ENCODE assay signal across 21 cellular contexts in genomic region chr19:54967611-54968010, GRCh38. TPM values are rescaled to one million over a fixed set of nuclear protein-coding genes. Genes with fewer than 3 reads are reported as not detected.
DNase-seq lines count a peak whose midpoint lies in the region; ATAC-seq and TF ChIP-seq lines count a peak whose summit lies in the region.
"Had no signal": no experiment of that assay in that cellular context is flagged by ENCODE, and none has a peak within 500 bp of the region (broad histone marks: within the 10 kb centered on the region; RNA-seq: fewer than 3 reads in every experiment).

No MANE protein-coding gene starts in this region.

- DNase-seq in activated CD4-positive, alpha-beta T cell treated with anti-CD3 and anti-CD28 coated beads, Interleukin-2, amount 10 ng/mL, durations not matched to agents 7 days and 5 days = no peak
- no peak for DNase-seq in activated CD4-positive, alpha-beta T cell treated with anti-CD3 and anti-CD28 coated beads for 1 hour
- no peak for DNase-seq in activated T-helper 1 cell treated with anti-CD3 and anti-CD28 coated beads, Interleukin-12 subunit alpha, Interleukin-12 subunit beta, Interleukin-2, Interleukin-4 antibody, amounts not matched to agents 30 ng/mL and 10 ng/mL and 1 ng/mL, durations not matched to agents 14 hours and 24 hours and 36 hours (ENCODE audit: low spot score)
- DNase-seq in nephron progenitor cell (no peak), DMS 273 treated with DMSO at 0.1 percent for 48 hours (lab: John Stamatoyannopoulos, UW) (no peak)
- DNase-seq: amniotic stem cell; caudate nucleus; esophagus squamous epithelium; H7; NCI-H1417 treated with DMSO at 0.1 percent for 48 hours; NCI-H774; sigmoid colon; stimulated activated naive CD8-positive, alpha-beta T cell treated with anti-CD3 and anti-CD28 coated beads, Interleukin-15, amount 100 ng/mL, for 72 hours; upper lobe of right lung had no signal

- TF ChIP-seq CTCF in nephron progenitor cell (IDR thresholded peaks at IDR 0.05) = no peak

- intact Hi-C loops in activated T-helper 1 cell treated with anti-CD3 and anti-CD28 coated beads, Interleukin-12 subunit alpha, Interleukin-12 subunit beta, Interleukin-2, Interleukin-4 antibody, amounts not matched to agents 30 ng/mL and 10 ng/mL and 1 ng/mL, durations not matched to agents 14 hours and 24 hours and 36 hours (cut with micrococcal nuclease) = no loop called here

- H3K36me3 Mint-ChIP-seq in activated CD4-positive, alpha-beta T cell treated with anti-CD3 and anti-CD28 coated beads, Interleukin-2, amount 10 ng/mL, durations not matched to agents 7 days and 5 days (ENCODE audit: low read depth) = peaks cover 6% of the 10 kb centered on the region
- H3K36me3 Mint-ChIP-seq in IgD-negative memory B cell (peaks cover 2% of the 10 kb centered on the region), nephron progenitor cell (ENCODE audit: low read depth) (peaks cover 18% of the 10 kb centered on the region)
- H3K36me3 Mint-ChIP-seq in activated T-helper 1 cell treated with anti-CD3 and anti-CD28 coated beads, Interleukin-12 subunit alpha, Interleukin-12 subunit beta, Interleukin-2, Interleukin-4 antibody, amounts not matched to agents 30 ng/mL and 10 ng/mL and 1 ng/mL, durations not matched to agents 14 hours and 24 hours and 36 hours (ENCODE audit: low read depth) = peaks cover 7% of the 10 kb centered on the region

- peaks cover 7% of the 10 kb centered on the region for H3K4me1 Mint-ChIP-seq in activated CD4-positive, alpha-beta T cell treated with anti-CD3 and anti-CD28 coated beads, Interleukin-2, amount 10 ng/mL, durations not matched to agents 7 days and 5 days
- H3K4me1 Mint-ChIP-seq in IgD-negative memory B cell (peaks cover 0 to 5% (median 3%) of the 10 kb centered on the region in 3 donors), nephron progenitor cell (no peaks in the 10 kb centered on the region)
- H3K4me1 Mint-ChIP-seq in activated T-helper 1 cell treated with anti-CD3 and anti-CD28 coated beads, Interleukin-12 subunit alpha, Interleukin-12 subunit beta, Interleukin-2, Interleukin-4 antibody, amounts not matched to agents 30 ng/mL and 10 ng/mL and 1 ng/mL, durations not matched to agents 14 hours and 24 hours and 36 hours (ENCODE audit: low read depth) = no peaks in the 10 kb centered on the region
- H3K4me1 Mint-ChIP-seq: activated T-helper 17 cell treated with anti-CD3 and anti-CD28 coated beads, Interleukin-2, amount 50 U/mL, for 72 hours had no signal

- peak overlapping the region; percentile 28 for H3K4me3 Mint-ChIP-seq in activated CD4-positive, alpha-beta T cell treated with anti-CD3 and anti-CD28 coated beads, Interleukin-2, amount 10 ng/mL, durations not matched to agents 7 days and 5 days
- H3K4me3 Mint-ChIP-seq in IgD-negative memory B cell (peak overlapping the region; percentile 23 to 76 (median 41)), nephron progenitor cell (peak overlapping the region; percentile 67)
- H3K4me3 Mint-ChIP-seq in activated T-helper 1 cell treated with anti-CD3 and anti-CD28 coated beads, Interleukin-12 subunit alpha, Interleukin-12 subunit beta, Interleukin-2, Interleukin-4 antibody, amounts not matched to agents 30 ng/mL and 10 ng/mL and 1 ng/mL, durations not matched to agents 14 hours and 24 hours and 36 hours = peak overlapping the region; percentile 54
- H3K4me3 Mint-ChIP-seq: activated T-helper 17 cell treated with anti-CD3 and anti-CD28 coated beads, Interleukin-2, amount 50 U/mL, for 72 hours had no signal

- H3K27ac Mint-ChIP-seq in activated CD4-positive, alpha-beta T cell treated with anti-CD3 and anti-CD28 coated beads, Interleukin-2, amount 10 ng/mL, durations not matched to agents 7 days and 5 days = no peak overlapping the region
- peak overlapping the region in 1 of 3 donors; percentile 75 for H3K27ac Mint-ChIP-seq in IgD-negative memory B cell
- H3K27ac Mint-ChIP-seq in activated T-helper 1 cell treated with anti-CD3 and anti-CD28 coated beads, Interleukin-12 subunit alpha, Interleukin-12 subunit beta, Interleukin-2, Interleukin-4 antibody, amounts not matched to agents 30 ng/mL and 10 ng/mL and 1 ng/mL, durations not matched to agents 14 hours and 24 hours and 36 hours = no peak overlapping the region
- no peak overlapping the region for H3K27ac Mint-ChIP-seq in nephron progenitor cell
- H3K27ac Mint-ChIP-seq: activated T-helper 17 cell treated with anti-CD3 and anti-CD28 coated beads, Interleukin-2, amount 50 U/mL, for 72 hours; stimulated activated naive CD8-positive, alpha-beta T cell treated with anti-CD3 and anti-CD28 coated beads, Interleukin-15, amount 100 ng/mL, for 72 hours had no signal

- no peaks in the 10 kb centered on the region for H3K27me3 Mint-ChIP-seq in activated CD4-positive, alpha-beta T cell treated with anti-CD3 and anti-CD28 coated beads, Interleukin-2, amount 10 ng/mL, durations not matched to agents 7 days and 5 days
- H3K27me3 Mint-ChIP-seq in IgD-negative memory B cell = no peaks in the 10 kb centered on the region
- H3K27me3 Mint-ChIP-seq in activated T-helper 1 cell treated with anti-CD3 and anti-CD28 coated beads, Interleukin-12 subunit alpha, Interleukin-12 subunit beta, Interleukin-2, Interleukin-4 antibody, amounts not matched to agents 30 ng/mL and 10 ng/mL and 1 ng/mL, durations not matched to agents 14 hours and 24 hours and 36 hours (ENCODE audit: insufficient read depth) = no peaks in the 10 kb centered on the region
- H3K27me3 Mint-ChIP-seq in nephron progenitor cell (ENCODE audit: low read depth, poor library complexity) = peaks cover 9% of the 10 kb centered on the region
- H3K27me3 Mint-ChIP-seq: activated T-helper 17 cell treated with anti-CD3 and anti-CD28 coated beads, Interleukin-2, amount 50 U/mL, for 72 hours had no signal

- ATAC-seq in GM18907 (IDR thresholded peaks at IDR 0.05; ENCODE audit: unreplicated experiment) = no peak
- no peak for ATAC-seq in HG02610 (IDR thresholded peaks at IDR 0.05; ENCODE audit: unreplicated experiment)
- ATAC-seq: activated T-helper 17 cell treated with anti-CD3 and anti-CD28 coated beads, Interleukin-2, amount 50 U/mL, for 72 hours; stimulated activated naive CD8-positive, alpha-beta T cell treated with anti-CD3 and anti-CD28 coated beads, Interleukin-15, amount 100 ng/mL, for 72 hours; upper lobe of right lung had no signal

- CTCF ChIA-PET in activated CD4-positive, alpha-beta T cell treated with anti-CD3 and anti-CD28 coated beads, Interleukin-2, amount 10 ng/mL, durations not matched to agents 7 days and 5 days (lab: Charles Lee) = interaction anchor here (0.6 to 1.4 kb wide), 3 partner anchors 13 to 665 kb away, joined by 3 to 4 read pairs (median 4); no protein-coding TSS in a partner anchor

- POLR2A ChIA-PET in activated CD4-positive, alpha-beta T cell treated with anti-CD3 and anti-CD28 coated beads, Interleukin-2, amount 10 ng/mL, durations not matched to agents 7 days and 5 days (lab: Charles Lee) = no interaction called here

- no peaks in the 10 kb centered on the region for H3K9me3 Mint-ChIP-seq in activated CD4-positive, alpha-beta T cell treated with anti-CD3 and anti-CD28 coated beads, Interleukin-2, amount 10 ng/mL, durations not matched to agents 7 days and 5 days
- peaks cover 0 to 2% (median 0%) of the 10 kb centered on the region in 3 donors for H3K9me3 Mint-ChIP-seq in IgD-negative memory B cell
- H3K9me3 Mint-ChIP-seq in activated T-helper 1 cell treated with anti-CD3 and anti-CD28 coated beads, Interleukin-12 subunit alpha, Interleukin-12 subunit beta, Interleukin-2, Interleukin-4 antibody, amounts not matched to agents 30 ng/mL and 10 ng/mL and 1 ng/mL, durations not matched to agents 14 hours and 24 hours and 36 hours = no peaks in the 10 kb centered on the region
- peaks cover 46% of the 10 kb centered on the region for H3K9me3 Mint-ChIP-seq in nephron progenitor cell
- H3K9me3 Mint-ChIP-seq: activated T-helper 17 cell treated with anti-CD3 and anti-CD28 coated beads, Interleukin-2, amount 50 U/mL, for 72 hours had no signal

RNA-seq across cellular contexts. Expression of gene NLRP2, which starts 1.4 kb away (rescaled TPM):
- 10 to 100 TPM; 12.6 to 14.7 TPM for total RNA-seq in activated CD4-positive, alpha-beta T cell treated with anti-CD3 and anti-CD28 coated beads, Interleukin-2, amount 10 ng/mL, durations not matched to agents 7 days and 5 days
- polyA plus RNA-seq in IgD-negative memory B cell = 6.7 TPM
- total RNA-seq in activated T-helper 1 cell treated with anti-CD3 and anti-CD28 coated beads, Interleukin-12 subunit alpha, Interleukin-12 subunit beta, Interleukin-2, Interleukin-4 antibody, amounts not matched to agents 30 ng/mL and 10 ng/mL and 1 ng/mL, durations not matched to agents 14 hours and 24 hours and 36 hours = 16.8 and 19.8 TPM in 2 replicates
- total RNA-seq: LHCN-M2 had no signal

RNA-seq across cellular contexts. Expression of gene NLRP7, which starts 20.3 kb away (rescaled TPM):
- total RNA-seq in activated CD4-positive, alpha-beta T cell treated with anti-CD3 and anti-CD28 coated beads, Interleukin-2, amount 10 ng/mL, durations not matched to agents 7 days and 5 days = not detected
- polyA plus RNA-seq in IgD-negative memory B cell = 1.4 TPM
- not detected in 2 replicates for total RNA-seq in activated T-helper 1 cell treated with anti-CD3 and anti-CD28 coated beads, Interleukin-12 subunit alpha, Interleukin-12 subunit beta, Interleukin-2, Interleukin-4 antibody, amounts not matched to agents 30 ng/mL and 10 ng/mL and 1 ng/mL, durations not matched to agents 14 hours and 24 hours and 36 hours
- total RNA-seq: activated T-helper 17 cell treated with anti-CD3 and anti-CD28 coated beads, Interleukin-2, amount 50 U/mL, for 72 hours; Daoy; esophagus squamous epithelium; LHCN-M2; liver; sigmoid colon; upper lobe of right lung had no signal
- polyA plus RNA-seq: liver had no signal
